In the genomic region with DNA sequence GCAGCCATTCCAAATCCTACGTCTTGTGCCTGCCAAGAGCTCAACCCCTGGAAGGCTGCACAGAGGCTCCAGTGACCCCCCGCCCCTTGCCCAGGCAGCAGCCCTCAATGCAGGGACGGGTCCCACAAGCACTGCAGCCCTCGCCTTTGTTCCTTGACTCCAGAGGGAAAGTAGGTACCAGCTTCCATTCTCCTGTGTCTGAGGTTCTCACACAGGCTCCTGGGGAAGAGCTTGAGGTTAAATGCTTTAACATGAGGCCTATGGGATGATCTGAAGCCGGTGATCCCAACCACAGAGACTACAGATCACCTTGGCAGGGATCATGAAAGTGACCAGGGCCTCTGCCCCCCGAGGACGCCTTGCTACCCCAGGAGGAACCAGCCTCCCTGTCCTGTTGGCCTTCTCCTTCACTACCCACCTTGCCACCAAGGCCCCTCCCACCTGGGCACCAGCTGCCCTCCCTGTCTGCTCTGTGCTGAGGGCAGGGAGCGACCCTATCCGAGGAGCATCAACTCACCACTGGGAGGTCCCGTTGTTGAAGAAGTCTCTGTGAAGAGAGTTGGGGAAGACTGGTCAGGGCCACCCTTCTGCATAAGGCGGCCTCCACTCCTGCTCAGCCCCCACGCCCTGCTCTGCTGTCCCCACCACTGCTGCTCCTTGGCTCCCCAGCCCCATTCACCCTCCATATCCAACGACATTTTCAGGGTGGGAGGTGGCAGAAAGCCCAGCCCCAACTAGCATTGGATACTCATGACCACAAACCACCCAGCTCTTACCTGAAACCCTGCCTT, we compare ENCODE assay signal across 21 cellular contexts.
"Had no signal": no experiment of that assay in that cellular context is flagged by ENCODE, and none has a peak within 500 bp of the region (broad histone marks: within the 10 kb centered on the region; RNA-seq: fewer than 3 reads in every experiment).

No MANE protein-coding gene starts in this region.

- H3K27me3 ChIP-seq: adrenal gland had no signal

- H3K4me3 Mint-ChIP-seq: activated CD4-positive, alpha-beta memory T cell treated with anti-CD3 and anti-CD28 coated beads, Interleukin-2, amount 10 ng/mL, durations not matched to agents 7 days and 5 days; activated naive CD8-positive, alpha-beta T cell treated with anti-CD3 and anti-CD28 coated beads, Interleukin-2, amount 10 ng/mL, durations not matched to agents 7 days and 5 days; activated T-helper 17 cell treated with anti-CD3 and anti-CD28 coated beads, Interleukin-2, amount 50 U/mL, for 72 hours; T-helper 1 cell treated with Interleukin-12 subunit alpha and Interleukin-12 subunit beta and Interleukin-4 antibody, amounts not matched to agents 30 μg/mL and 1 μg/mL, for 36 hours had no signal

- H3K9me3 ChIP-seq: adrenal gland, SJSA1 had no signal

- H3K36me3 Mint-ChIP-seq: activated naive CD8-positive, alpha-beta T cell treated with anti-CD3 and anti-CD28 coated beads, Interleukin-2, amount 10 ng/mL, durations not matched to agents 7 days and 5 days had no signal

- H3K9me3 Mint-ChIP-seq: activated CD4-positive, alpha-beta memory T cell treated with anti-CD3 and anti-CD28 coated beads, Interleukin-2, amount 10 ng/mL, durations not matched to agents 7 days and 5 days; activated naive CD8-positive, alpha-beta T cell treated with anti-CD3 and anti-CD28 coated beads, Interleukin-2, amount 10 ng/mL, durations not matched to agents 7 days and 5 days; activated T-helper 17 cell treated with anti-CD3 and anti-CD28 coated beads, Interleukin-2, amount 50 U/mL, for 72 hours; T-helper 1 cell treated with Interleukin-12 subunit alpha and Interleukin-12 subunit beta and Interleukin-4 antibody, amounts not matched to agents 30 μg/mL and 1 μg/mL, for 36 hours had no signal

- H3K36me3 ChIP-seq: SJSA1 had no signal

- H3K27me3 Mint-ChIP-seq: activated CD4-positive, alpha-beta memory T cell treated with anti-CD3 and anti-CD28 coated beads, Interleukin-2, amount 10 ng/mL, durations not matched to agents 7 days and 5 days; activated naive CD8-positive, alpha-beta T cell treated with anti-CD3 and anti-CD28 coated beads, Interleukin-2, amount 10 ng/mL, durations not matched to agents 7 days and 5 days had no signal

- H3K27ac ChIP-seq: adrenal gland, SJSA1 had no signal

- DNase-seq: activated CD4-positive, alpha-beta memory T cell treated with anti-CD3 and anti-CD28 coated beads, Interleukin-2, amount 10 ng/mL, durations not matched to agents 7 days and 5 days; activated CD4-positive, alpha-beta T cell treated with anti-CD3 and anti-CD28 coated beads, Interleukin-2, amount 50 U/mL, for 1 hour; activated CD4-positive, CD25-positive, alpha-beta regulatory T cell; activated naive CD4-positive, alpha-beta T cell treated with anti-CD3 and anti-CD28 coated beads, Interleukin-2, amount 50 U/mL, for 16 hours; activated naive CD8-positive, alpha-beta T cell treated with anti-CD3 and anti-CD28 coated beads, Interleukin-2, amount 10 ng/mL, durations not matched to agents 7 days and 5 days; activated T-cell treated with anti-CD3 and anti-CD28 coated beads for 4 hours; activated T-cell treated with anti-CD3 and anti-CD28 coated beads, Interleukin-2, amount 50 U/mL, for 48 hours; adrenal gland; anterior cingulate cortex; central memory CD4-positive, alpha-beta T cell; Kasumi-1; NCI-H1105 treated with DMSO at 0.1 percent for 48 hours; NCI-H1436 treated with DMSO at 0.1 percent for 48 hours; NCI-H187; NCI-H2081; NCI-H510A treated with DMSO at 0.1 percent for 48 hours; SW 1271 had no signal

- H3K27ac Mint-ChIP-seq: activated CD4-positive, alpha-beta memory T cell treated with anti-CD3 and anti-CD28 coated beads, Interleukin-2, amount 10 ng/mL, durations not matched to agents 7 days and 5 days; activated naive CD8-positive, alpha-beta T cell treated with anti-CD3 and anti-CD28 coated beads, Interleukin-2, amount 10 ng/mL, durations not matched to agents 7 days and 5 days; activated T-helper 17 cell treated with anti-CD3 and anti-CD28 coated beads, Interleukin-2, amount 50 U/mL, for 72 hours; T-helper 1 cell treated with Interleukin-12 subunit alpha and Interleukin-12 subunit beta and Interleukin-4 antibody, amounts not matched to agents 30 μg/mL and 1 μg/mL, for 36 hours had no signal

- H3K4me1 ChIP-seq: adrenal gland, SJSA1 had no signal

- ATAC-seq: activated T-helper 17 cell treated with anti-CD3 and anti-CD28 coated beads, Interleukin-2, amount 50 U/mL, for 72 hours; SK-N-SH treated with all-trans-retinoic acid at 6 μM for 48 hours had no signal

- H3K4me3 ChIP-seq: adrenal gland, SJSA1 had no signal

- H3K4me1 Mint-ChIP-seq: activated CD4-positive, alpha-beta memory T cell treated with anti-CD3 and anti-CD28 coated beads, Interleukin-2, amount 10 ng/mL, durations not matched to agents 7 days and 5 days; activated naive CD8-positive, alpha-beta T cell treated with anti-CD3 and anti-CD28 coated beads, Interleukin-2, amount 10 ng/mL, durations not matched to agents 7 days and 5 days; activated T-helper 17 cell treated with anti-CD3 and anti-CD28 coated beads, Interleukin-2, amount 50 U/mL, for 72 hours had no signal
